In genomic region chr5:109439593-109439992, GRCh38 we compare ENCODE assay signal across 1 cellular context.
TF ChIP-seq lines count a peak whose summit lies in the region.

No MANE protein-coding gene starts in this region.

TF ChIP-seq in GM12878, 131 proteins besides CTCF, POLR2A, EP300 and RAD21:
- no peak for TF ChIP-seq KLF5 (IDR thresholded peaks at IDR 0.05; ENCODE audit: partially characterized antibody)
- TF ChIP-seq TBL1XR1 (IDR thresholded peaks at IDR 0.05; ENCODE audit: low read depth, low read length): no peak
- TF ChIP-seq KDM1A (IDR thresholded peaks at IDR 0.05; ENCODE audit: borderline replicate concordance): no peak
- no peak for TF ChIP-seq REST (IDR thresholded peaks at IDR 0.05; ENCODE audit: low read depth, low read length)
- no peak for TF ChIP-seq ZBTB40 (IDR thresholded peaks at IDR 0.05; ENCODE audit: borderline replicate concordance)
- no peak for TF ChIP-seq POU2F2 (IDR thresholded peaks at IDR 0.05; ENCODE audit: borderline replicate concordance, low read depth, low read length)
- no peak for TF ChIP-seq BCLAF1 (IDR thresholded peaks at IDR 0.05)
- TF ChIP-seq ELK1 (IDR thresholded peaks at IDR 0.05; ENCODE audit: low read depth, low read length): no peak
- TF ChIP-seq HSF1 (IDR thresholded peaks at IDR 0.05; ENCODE audit: low read depth, low read length): no peak
- TF ChIP-seq ASH2L (IDR thresholded peaks at IDR 0.05; ENCODE audit: borderline replicate concordance, low read depth): no peak
- no peak for TF ChIP-seq MAX (IDR thresholded peaks at IDR 0.05; ENCODE audit: low read depth, low read length)
- TF ChIP-seq ETV6 (conservative IDR thresholded peaks at IDR 0.05 in 1 of 2, IDR thresholded peaks at IDR 0.05 in 1 of 2; ENCODE audit: borderline replicate concordance in 1 of 2, low read depth in 1 of 2): no peak
- no peak for TF ChIP-seq MYB (IDR thresholded peaks at IDR 0.05; ENCODE audit: borderline replicate concordance, low read depth, low read length)
